Comparison of ENCODE assay signal across 7 cellular contexts in the genomic region with DNA sequence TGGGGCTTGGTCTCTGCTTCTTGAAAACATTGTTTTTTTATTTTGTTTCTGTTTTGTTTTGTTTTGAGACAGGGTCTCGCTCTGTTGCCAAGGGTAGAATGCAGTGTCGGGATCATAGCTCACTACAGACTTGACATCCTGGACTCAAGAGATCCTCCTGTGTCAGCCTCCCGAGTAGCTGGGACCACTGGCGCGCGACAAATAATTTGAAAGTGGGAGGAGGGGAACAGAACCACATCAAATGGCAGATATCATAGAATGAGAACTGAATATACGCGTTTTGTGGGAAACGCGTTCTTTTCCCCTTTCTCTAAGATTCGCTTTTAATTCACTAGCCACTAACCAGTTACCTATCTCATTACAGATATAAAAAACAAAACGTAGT. TPM values are rescaled to one million over a fixed set of nuclear protein-coding genes. Genes with fewer than 3 reads are reported as not detected.
A peak's percentile ranks its signal among the peaks of the same experiment; 100 is the strongest.
DNase-seq lines count a peak whose midpoint lies in the region; ATAC-seq and TF ChIP-seq lines count a peak whose summit lies in the region.

No MANE protein-coding gene starts in this region.

- H3K4me2 ChIP-seq in smooth muscle cell = peak overlapping the region; percentile 98

- H3K79me2 ChIP-seq in smooth muscle cell (ENCODE audit: low read depth) = peaks cover 15% of the 10 kb centered on the region

- peak overlapping the region; percentile 92 for H3K27ac Mint-ChIP-seq in activated CD8-positive, alpha-beta T cell treated with anti-CD3 and anti-CD28 coated beads for 36 hours

- peak overlapping the region; percentile 68 for H3K4me3 ChIP-seq in HEK293 (ENCODE audit: low read depth, low read length)
- peak overlapping the region; percentile 90 to 98 for H3K4me3 ChIP-seq in right atrium auricular region
- peak overlapping the region; percentile 80 for H3K4me3 ChIP-seq in smooth muscle cell

- H4K20me1 ChIP-seq in smooth muscle cell (ENCODE audit: low read depth) = peaks cover 8% of the 10 kb centered on the region

- H3K27me3 Mint-ChIP-seq in activated CD8-positive, alpha-beta T cell treated with anti-CD3 and anti-CD28 coated beads for 36 hours = no peaks in the 10 kb centered on the region

- CTCF ChIA-PET in HEK293 (lab: Yijun Ruan, JAX) = interaction anchor here (0.6 to 1.2 kb wide), 4 partner anchors 29 to 246 kb away, joined by 3 to 4 read pairs (median 3); no protein-coding TSS in a partner anchor
- CTCF ChIA-PET in activated CD8-positive, alpha-beta T cell treated with anti-CD3 and anti-CD28 coated beads for 36 hours (lab: Charles Lee) = interaction anchor here (0.7 to 2.4 kb wide), 13 partner anchors 8 to 204 kb away, joined by 3 to 14 read pairs (median 4); no protein-coding TSS in a partner anchor

- no peaks in the 10 kb centered on the region for H3K27me3 ChIP-seq in right atrium auricular region
- peaks cover 42% of the 10 kb centered on the region for H3K27me3 ChIP-seq in smooth muscle cell (ENCODE audit: low read depth)

- peak overlapping the region; percentile 44 for H3K9ac ChIP-seq in smooth muscle cell (ENCODE audit: low read depth)

- peaks cover 8% of the 10 kb centered on the region for H3K36me3 Mint-ChIP-seq in activated CD8-positive, alpha-beta T cell treated with anti-CD3 and anti-CD28 coated beads for 36 hours (ENCODE audit: low read depth)

- DNase-seq in activated CD8-positive, alpha-beta T cell treated with anti-CD3 and anti-CD28 coated beads for 36 hours = no peak
- DNase-seq in right atrium auricular region (ENCODE audit: low spot score) (no peak), smooth muscle cell (lab: John Stamatoyannopoulos, UW; ENCODE audit: unreplicated experiment) (no peak), NCI-H2029 treated with DMSO at 0.1 percent for 48 hours (lab: John Stamatoyannopoulos, UW) (no peak), inferior parietal cortex (ENCODE audit: extremely low spot score) (no peak)

- intact Hi-C loops in activated CD8-positive, alpha-beta T cell treated with anti-CD3 and anti-CD28 coated beads for 36 hours (cut with micrococcal nuclease) = no loop called here

- POLR2A ChIA-PET in HEK293 (lab: Yijun Ruan, JAX) = interaction anchor here (0.8 to 1.3 kb wide), 2 partner anchors 24 to 67 kb away, joined by 3 read pairs; no protein-coding TSS in a partner anchor
- POLR2A ChIA-PET in activated CD8-positive, alpha-beta T cell treated with anti-CD3 and anti-CD28 coated beads for 36 hours (lab: Charles Lee) = interaction anchor here (1.0 kb wide), 1 partner anchor 28 kb away, joined by 3 read pairs; no protein-coding TSS in a partner anchor

- no peaks in the 10 kb centered on the region for H3K36me3 ChIP-seq in HEK293 (ENCODE audit: control insufficient read depth in 2 of 2, insufficient read depth in 1 of 2, low read length in 2 of 2)
- H3K36me3 ChIP-seq in right atrium auricular region = no peaks in the 10 kb centered on the region
- no peaks in the 10 kb centered on the region for H3K36me3 ChIP-seq in smooth muscle cell (ENCODE audit: low read depth)

- peak overlapping the region; percentile 81 for H3K4me3 Mint-ChIP-seq in activated CD8-positive, alpha-beta T cell treated with anti-CD3 and anti-CD28 coated beads for 36 hours

- 39% methylated on average over 12 of the region's 12 CpGs for WGBS in smooth muscle cell (ENCODE audit: low lambda C conversion rate)

- TF ChIP-seq CTCF in HEK293 (tag by site-specific recombination; IDR thresholded peaks at IDR 0.05) = no peak
- TF ChIP-seq CTCF in activated CD8-positive, alpha-beta T cell treated with anti-CD3 and anti-CD28 coated beads for 36 hours (IDR thresholded peaks at IDR 0.05) = no peak
- TF ChIP-seq CTCF in right atrium auricular region (IDR thresholded peaks at IDR 0.05) = no peak
- no peak for TF ChIP-seq CTCF in smooth muscle cell (IDR thresholded peaks at IDR 0.05; ENCODE audit: borderline replicate concordance, insufficient read depth, poor library complexity, severe bottlenecking)

- H3K27ac ChIP-seq in HEK293 (ENCODE audit: extremely low read depth, low read depth, low read length) (peak overlapping the region; percentile 17; the same call in 1 of the 2 replicates), right atrium auricular region (peak overlapping the region; percentile 90 to 92), smooth muscle cell (ENCODE audit: low read depth) (peak overlapping the region; percentile 24)

- H3K4me1 Mint-ChIP-seq in activated CD8-positive, alpha-beta T cell treated with anti-CD3 and anti-CD28 coated beads for 36 hours (ENCODE audit: low read depth) = peaks cover 38% of the 10 kb centered on the region

- no peaks in the 10 kb centered on the region for H3K9me3 Mint-ChIP-seq in activated CD8-positive, alpha-beta T cell treated with anti-CD3 and anti-CD28 coated beads for 36 hours

- no peaks in the 10 kb centered on the region; the same call in 1 of the 2 replicates for H3K4me1 ChIP-seq in HEK293 (ENCODE audit: control insufficient read depth, insufficient read depth, low read length)
- H3K4me1 ChIP-seq in right atrium auricular region = peaks cover 0 to 14% of the 10 kb centered on the region in 2 donors
- peaks cover 7% of the 10 kb centered on the region for H3K4me1 ChIP-seq in smooth muscle cell (ENCODE audit: low read depth)

- H3K9me3 ChIP-seq in HEK293 (ENCODE audit: control insufficient read depth, insufficient read depth, low read depth, low read length) = no peaks in the 10 kb centered on the region
- H3K9me3 ChIP-seq in right atrium auricular region = no peaks in the 10 kb centered on the region
- H3K9me3 ChIP-seq in smooth muscle cell (replicated peaks; ENCODE audit: low read depth) = no peaks in the 10 kb centered on the region

- H2AFZ ChIP-seq in smooth muscle cell (ENCODE audit: low read depth) = peak overlapping the region; percentile 95

- H3F3A ChIP-seq in smooth muscle cell (ENCODE audit: low read depth) = no peaks in the 10 kb centered on the region

- peak; percentile 10 for ATAC-seq in activated CD8-positive, alpha-beta T cell treated with anti-CD3 and anti-CD28 coated beads for 36 hours
- no peak for ATAC-seq in HG02610 (IDR thresholded peaks at IDR 0.05; ENCODE audit: unreplicated experiment)

TF ChIP-seq in HEK293, 187 proteins besides CTCF, POLR2A, EP300 and RAD21:
- no peak for TF ChIP-seq HOXC10 (CRISPR knock-in tag; IDR thresholded peaks at IDR 0.05)
- peak; percentile 6; the same call in 1 of the 2 replicates for TF ChIP-seq ZBTB17 (tag by site-specific recombination; IDR thresholded peaks at IDR 0.05)
- peak; percentile 8; the same call in 1 of the 2 replicates for TF ChIP-seq SCRT2 (tag by site-specific recombination; IDR thresholded peaks at IDR 0.05)

RNA-seq across cellular contexts. Expression of a gene that starts 0.6 kb away (rescaled TPM):
- 10 to 100 TPM; 41.4 to 45.9 TPM for total RNA-seq in activated CD8-positive, alpha-beta T cell treated with anti-CD3 and anti-CD28 coated beads for 36 hours
- total RNA-seq in right atrium auricular region (10 to 100 TPM; 30.3 to 41.9 TPM), smooth muscle cell (33.8 and 36.9 TPM in 2 replicates)
- polyA plus RNA-seq in smooth muscle cell = 2.8 and 6.2 TPM in 2 replicates

RNA-seq across cellular contexts. Expression of a gene that starts 5.9 kb away (rescaled TPM):
- 1 to 10 TPM in 1 of 2 experiments, under 1 TPM in 1; 0.67 to 1.0 TPM for total RNA-seq in activated CD8-positive, alpha-beta T cell treated with anti-CD3 and anti-CD28 coated beads for 36 hours
- total RNA-seq in right atrium auricular region = under 1 TPM in 1 of 2 donors, not detected in 1; 0.16 TPM
- 0.13 TPM in 1 of 2 replicates, not detected in the other for total RNA-seq in smooth muscle cell
- polyA plus RNA-seq in smooth muscle cell = 0.35 and 0.66 TPM in 2 replicates

Comparison
In these comparisons a context has a peak if more than half of its experiments do, and no peak if none do; other contexts are left out.
1. H3K27ac ChIP-seq: peak in every context shown above with its lines; median percentile 91 in right atrium auricular region; 24 in smooth muscle cell; 17 in HEK293.